ENCODE assay signal across 12 cellular contexts in the genomic region with DNA sequence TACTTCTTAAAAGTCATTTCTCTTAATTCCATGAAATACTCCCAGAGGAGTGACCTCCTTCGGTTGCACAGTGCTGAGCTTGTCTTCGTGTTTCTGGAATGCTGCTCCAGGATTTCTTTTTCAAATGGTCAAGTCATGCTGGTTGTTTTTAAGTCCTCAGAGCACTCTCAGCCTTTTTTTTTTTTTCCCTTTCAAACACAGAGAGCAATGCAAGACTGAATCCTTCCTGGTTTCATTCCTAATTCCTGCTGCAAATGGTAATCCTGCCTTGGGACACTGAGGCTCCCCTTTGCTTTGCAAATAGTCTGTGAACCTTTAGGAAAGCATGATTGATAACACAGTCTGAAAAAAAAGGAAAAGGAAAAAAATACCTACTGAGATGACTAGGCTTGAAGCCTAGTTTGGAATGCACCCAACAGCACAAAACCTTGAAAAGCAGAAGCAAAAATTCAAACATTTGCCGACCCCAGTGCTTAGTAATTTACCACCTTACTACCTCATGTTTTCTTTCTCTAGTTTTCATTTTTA.
DNase-seq lines count a peak whose midpoint lies in the region; ATAC-seq and TF ChIP-seq lines count a peak whose summit lies in the region.
"Had no signal": no experiment of that assay in that cellular context is flagged by ENCODE, and none has a peak within 500 bp of the region (broad histone marks: within the 10 kb centered on the region; RNA-seq: fewer than 3 reads in every experiment).

No MANE protein-coding gene starts in this region.

- H3K4me3 ChIP-seq in ectodermal cell (ENCODE audit: insufficient read depth, low read depth, low read length) (no peak overlapping the region), neural progenitor cell (no peak overlapping the region)
- H3K4me3 ChIP-seq: right lobe of liver had no signal

- DNase-seq in neural progenitor cell (ENCODE audit: low spot score) (peak; percentile 28), T-helper 9 cell (no peak), NCI-H2081 (lab: John Stamatoyannopoulos, UW) (no peak), NCI-H82 treated with DMSO at 0.1 percent for 48 hours (lab: John Stamatoyannopoulos, UW; ENCODE audit: unreplicated experiment) (no peak)
- DNase-seq in stimulated activated CD4-positive, alpha-beta T cell treated with anti-CD3 and anti-CD28 coated beads, Interleukin-2, amount 100 ng/mL, for 48 hours: no peak
- DNase-seq: activated gamma-delta T cell, kidney glomerular epithelial cell, right lobe of liver had no signal

- H3K36me3 ChIP-seq in ectodermal cell (ENCODE audit: control insufficient read depth, insufficient read depth, low read length): no peaks in the 10 kb centered on the region
- H3K36me3 ChIP-seq in neural progenitor cell: no peaks in the 10 kb centered on the region
- H3K36me3 ChIP-seq: right lobe of liver had no signal

- H4K20me1 ChIP-seq in neural progenitor cell (ENCODE audit: low read depth): no peaks in the 10 kb centered on the region

- peak overlapping the region; percentile 70 for H3K27ac Mint-ChIP-seq in neural progenitor cell

- H3K4me1 Mint-ChIP-seq in neural progenitor cell: peaks cover 20% of the 10 kb centered on the region

- H3K9me3 ChIP-seq in ectodermal cell (ENCODE audit: control insufficient read depth, low read length) (no peaks in the 10 kb centered on the region), neural progenitor cell (ENCODE audit: low read depth) (no peaks in the 10 kb centered on the region)
- H3K9me3 ChIP-seq: right lobe of liver had no signal

- no peak overlapping the region for H3K9ac ChIP-seq in neural progenitor cell

- TF ChIP-seq CTCF in neural progenitor cell (IDR thresholded peaks at IDR 0.05): no peak

- H3K27me3 Mint-ChIP-seq in neural progenitor cell (ENCODE audit: insufficient read depth, low read depth): peaks cover 2% of the 10 kb centered on the region

- H3K4me2 ChIP-seq in neural progenitor cell: peak overlapping the region; percentile 30

- H3K79me2 ChIP-seq in neural progenitor cell (ENCODE audit: low read depth): no peaks in the 10 kb centered on the region

- H3K36me3 Mint-ChIP-seq in neural progenitor cell: no peaks in the 10 kb centered on the region

- 16 to 22% methylated on average over 3 of the region's 3 CpGs for WGBS in ectodermal cell, 2 experiments

- H3K27me3 ChIP-seq in ectodermal cell (ENCODE audit: control insufficient read depth, insufficient read depth, low read length, poor library complexity, severe bottlenecking) (no peaks in the 10 kb centered on the region), neural progenitor cell (no peaks in the 10 kb centered on the region)
- H3K27me3 ChIP-seq: right lobe of liver had no signal

- peak; percentile 40 for ATAC-seq in GM18858 (IDR thresholded peaks at IDR 0.05; ENCODE audit: unreplicated experiment)
- ATAC-seq in HG03378 (IDR thresholded peaks at IDR 0.05; ENCODE audit: unreplicated experiment): peak; percentile 53
- ATAC-seq: right lobe of liver had no signal

- H3K9me3 Mint-ChIP-seq in neural progenitor cell: peaks cover 11% of the 10 kb centered on the region

- H3K4me1 ChIP-seq in ectodermal cell (ENCODE audit: control insufficient read depth, insufficient read depth, low read length) (peaks cover 22% of the 10 kb centered on the region), neural progenitor cell (peaks cover 24% of the 10 kb centered on the region)
- H3K4me1 ChIP-seq: right lobe of liver had no signal

- peak overlapping the region; percentile 81 for H3K27ac ChIP-seq in ectodermal cell (ENCODE audit: insufficient read depth, low read depth, low read length, poor library complexity, severe bottlenecking)
- H3K27ac ChIP-seq in neural progenitor cell: peak overlapping the region; percentile 71
- H3K27ac ChIP-seq: right lobe of liver, VCaP had no signal

- H3K4me3 Mint-ChIP-seq in neural progenitor cell: no peak overlapping the region

- H3F3A ChIP-seq in neural progenitor cell (ENCODE audit: low read depth): peaks cover 19% of the 10 kb centered on the region

- H2AFZ ChIP-seq in neural progenitor cell (replicated peaks): peak overlapping the region; percentile 69
